Comparison of ENCODE assay signal across 23 cellular contexts in the genomic region with DNA sequence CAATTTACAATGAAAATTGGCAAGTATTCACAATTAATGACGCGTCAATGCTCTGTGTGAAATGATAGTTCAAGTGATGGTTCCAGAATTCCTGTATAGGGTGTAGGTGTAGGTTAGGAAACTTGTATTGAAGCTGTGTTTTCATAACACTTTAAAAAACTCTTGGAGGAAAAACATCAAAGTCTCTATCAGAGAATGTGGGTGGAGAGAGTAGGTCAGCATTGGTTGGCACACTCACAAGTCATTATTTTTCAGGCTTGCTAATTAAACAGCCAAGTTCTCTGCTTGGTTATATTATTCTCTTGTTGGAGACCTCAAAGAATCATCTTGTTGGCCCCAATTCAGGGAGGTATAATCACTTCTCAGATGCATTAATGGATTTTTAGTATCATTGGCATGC. TPM values are rescaled to one million over a fixed set of nuclear protein-coding genes. Genes with fewer than 3 reads are reported as not detected.
DNase-seq lines count a peak whose midpoint lies in the region; ATAC-seq and TF ChIP-seq lines count a peak whose summit lies in the region.
"Had no signal": no experiment of that assay in that cellular context is flagged by ENCODE, and none has a peak within 500 bp of the region (broad histone marks: within the 10 kb centered on the region; RNA-seq: fewer than 3 reads in every experiment).

No MANE protein-coding gene starts in this region.

- H3K14ac ChIP-seq in H9 (ENCODE audit: insufficient read depth, low read length): no peak overlapping the region

- no peaks in the 10 kb centered on the region for H3K36me3 ChIP-seq in DND-41 (ENCODE audit: insufficient read depth, low read length)
- no peaks in the 10 kb centered on the region for H3K36me3 ChIP-seq in neural progenitor cell
- no peaks in the 10 kb centered on the region for H3K36me3 ChIP-seq in brain microvascular endothelial cell (replicated peaks)
- H3K36me3 ChIP-seq: BLaER1 treated with 17β-estradiol and CSF1 and Interleukin-3, amounts not matched to agents 10 nM and 100 nM; MG63 had no signal

- H4K91ac ChIP-seq in H9 (ENCODE audit: insufficient read length, low read depth, low read length): no peak overlapping the region

- no peak overlapping the region for H3T11ph ChIP-seq in H9 (ENCODE audit: low read length)

- H2AK5ac ChIP-seq in H9 (ENCODE audit: insufficient read length, low read length): no peak overlapping the region

- H2BK5ac ChIP-seq in H9 (ENCODE audit: insufficient read length, low read length): no peak overlapping the region

- no peaks in the 10 kb centered on the region for H3K27me3 ChIP-seq in DND-41 (ENCODE audit: insufficient read depth, low read length, poor library complexity)
- no peaks in the 10 kb centered on the region for H3K27me3 ChIP-seq in H9 (ENCODE audit: insufficient read depth, low read length)
- H3K27me3 ChIP-seq in neural progenitor cell: no peaks in the 10 kb centered on the region
- no peaks in the 10 kb centered on the region for H3K27me3 ChIP-seq in brain microvascular endothelial cell (replicated peaks)
- H3K27me3 ChIP-seq: BLaER1 treated with 17β-estradiol and CSF1 and Interleukin-3, amounts not matched to agents 10 nM and 100 nM; MG63 had no signal

- no peak overlapping the region for H3K18ac ChIP-seq in H9 (ENCODE audit: insufficient read length, low read depth, low read length)

- no peak overlapping the region for H2BK20ac ChIP-seq in H9 (ENCODE audit: low read depth, low read length, poor library complexity, severe bottlenecking)

- H3K9me3 Mint-ChIP-seq in H9 (peaks cover 0 to 5% of the 10 kb centered on the region in 2 experiments; a peak in 1 of 5 replicates), brain (peaks cover 0 to 7% (median 0%) of the 10 kb centered on the region in 5 experiments), neural progenitor cell (no peaks in the 10 kb centered on the region)
- H3K9me3 Mint-ChIP-seq: CD4-positive, alpha-beta T cell had no signal

- no peak overlapping the region for H2BK12ac ChIP-seq in H9 (ENCODE audit: insufficient read length, low read depth, low read length)

- no peak overlapping the region for H3K56ac ChIP-seq in H9 (ENCODE audit: insufficient read length, low read depth, low read length)

- no peak overlapping the region for H4K8ac ChIP-seq in H9 (replicated peaks; ENCODE audit: insufficient read length, low read depth, low read length)

- DNase-seq in DND-41: no peak
- no peak for DNase-seq in H9
- DNase-seq in neural progenitor cell (ENCODE audit: low spot score): no peak
- DNase-seq in activated CD4-positive, alpha-beta T cell treated with anti-CD3 and anti-CD28 coated beads, Interleukin-2, amount 50 U/mL, for 1 hour: no peak
- no peak for DNase-seq in COLO668 (lab: John Stamatoyannopoulos, UW; ENCODE audit: unreplicated experiment)
- DNase-seq in brain microvascular endothelial cell: no peak
- no peak for DNase-seq in head of caudate nucleus
- DNase-seq: AML-193; CD4-positive, alpha-beta T cell; COR-L47; EL; GDM1; KBM-7; MG63; NCI-H2081; NCI-H526; Right ventricle myocardium superior; RPMI8226; T-helper 1 cell had no signal

- H3K23me2 ChIP-seq in H9 (ENCODE audit: insufficient read length, low read depth, low read length, poor library complexity, severe bottlenecking): no peaks in the 10 kb centered on the region

- H3K9me3 ChIP-seq in DND-41 (ENCODE audit: insufficient read depth, low read length, severe bottlenecking) (no peaks in the 10 kb centered on the region), H9 (ENCODE audit: control insufficient read depth, low read depth, low read length) (no peaks in the 10 kb centered on the region), neural progenitor cell (ENCODE audit: low read depth) (no peaks in the 10 kb centered on the region)
- H3K9me3 ChIP-seq: A549, MG63 had no signal

- H3K27ac Mint-ChIP-seq in H9 (peak overlapping the region in 2 of 3 experiments; percentile 2 to 37; a peak in 1 of 7 replicates), brain (peak overlapping the region in 3 of 5 experiments; percentile 61 to 84 (median 71)), neural progenitor cell (peak overlapping the region; percentile 61)
- H3K27ac Mint-ChIP-seq: CD4-positive, alpha-beta T cell had no signal

- no peaks in the 10 kb centered on the region for H3K79me1 ChIP-seq in H9 (ENCODE audit: insufficient read depth, low read depth, low read length, poor library complexity, severe bottlenecking)

- H3K4me3 Mint-ChIP-seq in H9: no peak overlapping the region
- H3K4me3 Mint-ChIP-seq in brain: peak overlapping the region in 2 of 5 experiments; percentile 7 to 39
- no peak overlapping the region for H3K4me3 Mint-ChIP-seq in neural progenitor cell
- H3K4me3 Mint-ChIP-seq: CD4-positive, alpha-beta T cell had no signal

- H3K4me1 ChIP-seq in DND-41 (ENCODE audit: insufficient read depth, low read length): peaks cover 57% of the 10 kb centered on the region
- H3K4me1 ChIP-seq in H9 (ENCODE audit: insufficient read depth, low read length): no peaks in the 10 kb centered on the region; the same call in 1 of the 2 replicates
- H3K4me1 ChIP-seq in neural progenitor cell: peaks cover 4% of the 10 kb centered on the region
- H3K4me1 ChIP-seq: A549 had no signal

- no peak overlapping the region for H4K5ac ChIP-seq in H9 (ENCODE audit: insufficient read length, low read depth, low read length)

- in situ Hi-C loops in brain microvascular endothelial cell (cut with HindIII; ENCODE audit: low pct_ligation_motif_present, low sequenced_read_pairs): no loop called here

- H2AFZ ChIP-seq in DND-41 (ENCODE audit: low read depth, low read length) (peak overlapping the region; percentile 20; the same call in 1 of the 2 replicates), H9 (ENCODE audit: low read length) (no peak overlapping the region), neural progenitor cell (replicated peaks) (no peak overlapping the region)

- no peaks in the 10 kb centered on the region for H3K79me2 ChIP-seq in DND-41 (ENCODE audit: insufficient read depth, low read length)
- H3K79me2 ChIP-seq in H9 (ENCODE audit: insufficient read depth, low read length): no peaks in the 10 kb centered on the region
- H3K79me2 ChIP-seq in neural progenitor cell (ENCODE audit: low read depth): no peaks in the 10 kb centered on the region

- WGBS in H9 (ENCODE audit: extremely low coverage, insufficient read length, low lambda C conversion rate): no CpG with 5 or more reads among the region's 2 CpGs

- H3K4me2 ChIP-seq in DND-41 (ENCODE audit: insufficient read depth, low read length): no peak overlapping the region
- no peak overlapping the region for H3K4me2 ChIP-seq in H9 (ENCODE audit: insufficient read depth, insufficient read length, low read length)
- no peak overlapping the region for H3K4me2 ChIP-seq in neural progenitor cell
- H3K4me2 ChIP-seq: A549; BLaER1 treated with 17β-estradiol and CSF1 and Interleukin-3, amounts not matched to agents 10 nM and 100 nM had no signal

- no peak for TF ChIP-seq CTCF in DND-41 (IDR thresholded peaks at IDR 0.05; ENCODE audit: borderline replicate concordance, extremely low read depth, low read length, poor library complexity, severe bottlenecking)
- no peak for TF ChIP-seq CTCF in H9 (conservative IDR thresholded peaks at IDR 0.05)
- no peak for TF ChIP-seq CTCF in brain (conservative IDR thresholded peaks at IDR 0.05)
- no peak for TF ChIP-seq CTCF in neural progenitor cell (IDR thresholded peaks at IDR 0.05)
- no peak for TF ChIP-seq CTCF in brain microvascular endothelial cell (IDR thresholded peaks at IDR 0.05; ENCODE audit: low read depth, low read length, missing control alignments)

- no peak overlapping the region for H3K23ac ChIP-seq in H9 (ENCODE audit: insufficient read length, low read depth, low read length)

- intact Hi-C loops in head of caudate nucleus (cut with DNase I): no loop called here

- H3K9ac ChIP-seq in DND-41 (ENCODE audit: low read depth, low read length): peak overlapping the region; percentile 6; the same call in 1 of the 2 replicates
- no peak overlapping the region for H3K9ac ChIP-seq in H9 (ENCODE audit: extremely low read depth, insufficient read length, low read length)
- H3K9ac ChIP-seq in neural progenitor cell: no peak overlapping the region
- H3K9ac ChIP-seq: BLaER1 treated with 17β-estradiol and CSF1 and Interleukin-3, amounts not matched to agents 10 nM and 100 nM had no signal

- H3K36me3 Mint-ChIP-seq in H9 (ENCODE audit: insufficient read depth in 1 of 3, low read depth in 3 of 3) (no peaks in the 10 kb centered on the region; a peak in 1 of 7 replicates), brain (no peaks in the 10 kb centered on the region), neural progenitor cell (no peaks in the 10 kb centered on the region)

- H3K4me1 Mint-ChIP-seq in H9: peaks cover 12 to 14% of the 10 kb centered on the region in 2 experiments
- H3K4me1 Mint-ChIP-seq in brain: peaks cover 14% of the 10 kb centered on the region
- peaks cover 11% of the 10 kb centered on the region for H3K4me1 Mint-ChIP-seq in neural progenitor cell

- H4K20me1 ChIP-seq in DND-41 (ENCODE audit: insufficient read depth, low read length) (no peaks in the 10 kb centered on the region), H9 (ENCODE audit: control insufficient read depth, insufficient read depth, insufficient read length) (no peaks in the 10 kb centered on the region), neural progenitor cell (ENCODE audit: low read depth) (no peaks in the 10 kb centered on the region)
- H4K20me1 ChIP-seq: BLaER1 treated with 17β-estradiol and CSF1 and Interleukin-3, amounts not matched to agents 10 nM and 100 nM had no signal

- no peak overlapping the region for H2BK15ac ChIP-seq in H9 (ENCODE audit: low read depth, low read length)

- H3F3A ChIP-seq in neural progenitor cell (ENCODE audit: low read depth): no peaks in the 10 kb centered on the region

- no peak for ATAC-seq in DND-41 (ENCODE audit: insufficient read depth, low read depth)
- ATAC-seq: A549, HCT116 had no signal

- no peak overlapping the region for H2BK120ac ChIP-seq in H9 (ENCODE audit: low read depth, low read length, poor library complexity, severe bottlenecking)

- H3K27ac ChIP-seq in DND-41 (ENCODE audit: low read length) (peak overlapping the region; percentile 52), H9 (ENCODE audit: insufficient read length, low read depth, low read length) (no peak overlapping the region), neural progenitor cell (no peak overlapping the region), brain microvascular endothelial cell (no peak overlapping the region)
- H3K27ac ChIP-seq: A549; BLaER1 treated with 17β-estradiol and CSF1 and Interleukin-3, amounts not matched to agents 10 nM and 100 nM had no signal

- H3K4ac ChIP-seq in H9 (ENCODE audit: low read depth, low read length): no peak overlapping the region

- H3K27me3 Mint-ChIP-seq in H9 (ENCODE audit: low read depth) (no peaks in the 10 kb centered on the region), brain (no peaks in the 10 kb centered on the region), neural progenitor cell (ENCODE audit: insufficient read depth, low read depth) (no peaks in the 10 kb centered on the region)

- H3K4me3 ChIP-seq in DND-41 (ENCODE audit: low read depth in 1 of 2, low read length in 2 of 2): no peak overlapping the region
- no peak overlapping the region for H3K4me3 ChIP-seq in neural progenitor cell
- no peak overlapping the region for H3K4me3 ChIP-seq in brain microvascular endothelial cell (ENCODE audit: low read depth, low read length)
- H3K4me3 ChIP-seq: A549; BLaER1 treated with 17β-estradiol and CSF1 and Interleukin-3, amounts not matched to agents 10 nM and 100 nM; MG63 had no signal

RNA-seq across cellular contexts. Expression of gene PLPP1, which starts 20.1 kb away (rescaled TPM):
- 80.7 and 85.9 TPM in 2 replicates for total RNA-seq in H9 (2021)
- 39.5 TPM for polyA plus RNA-seq in brain (ENCODE audit: insufficient read depth, low read depth, low replicate concordance)
- total RNA-seq in neural progenitor cell (ENCODE audit: low replicate concordance): 23.9 and 24.9 TPM in 2 replicates

Comparison
In these comparisons a context has a peak if more than half of its experiments do, and no peak if none do; other contexts are left out.
1. H3K27ac Mint-ChIP-seq: peak in every context shown above with its lines; median percentile 71 in brain; 61 in neural progenitor cell; 20 in H9.